8 cellular contexts compared by ENCODE assay signal in the genomic region with DNA sequence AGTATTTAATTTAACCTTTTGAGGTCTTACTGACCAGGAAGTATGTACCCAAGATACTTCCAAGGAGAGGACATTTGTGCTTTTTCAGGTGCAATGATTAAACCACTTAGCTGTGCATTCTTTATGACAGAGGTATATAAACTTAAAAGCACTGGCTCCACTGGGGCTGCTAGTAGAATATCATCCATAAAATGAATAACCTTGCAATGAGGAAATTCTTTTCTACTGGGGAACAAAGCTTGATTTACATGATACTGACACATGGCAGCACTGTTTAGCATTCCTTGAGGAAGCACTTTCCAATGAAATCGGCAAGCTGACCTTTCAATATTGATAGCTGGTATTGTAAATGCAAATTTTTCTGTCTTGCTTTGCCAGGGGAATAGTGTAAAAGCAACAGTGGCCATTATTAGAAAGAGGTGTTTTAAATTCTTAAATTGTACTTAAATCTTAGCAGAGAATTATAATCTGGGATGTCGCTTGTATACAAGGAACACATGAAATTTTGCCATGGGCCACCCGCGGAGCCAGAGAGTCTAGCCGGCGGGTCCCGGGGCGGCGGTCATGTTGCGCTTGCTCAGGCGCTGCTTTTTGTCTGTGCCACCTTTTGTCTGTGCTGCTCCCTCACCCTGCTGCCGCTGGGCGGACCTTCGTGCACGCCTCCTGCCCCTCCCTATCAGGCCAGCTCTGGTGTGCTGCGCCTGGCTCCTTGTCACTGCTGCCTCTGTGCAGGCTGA. TPM values are rescaled to one million over a fixed set of nuclear protein-coding genes. Genes with fewer than 3 reads are reported as not detected.
DNase-seq lines count a peak whose midpoint lies in the region; ATAC-seq and TF ChIP-seq lines count a peak whose summit lies in the region.

No MANE protein-coding gene starts in this region.

- DNase-seq in DMS53 (lab: John Stamatoyannopoulos, UW) = peak; percentile 96
- DNase-seq in KG1 (lab: John Stamatoyannopoulos, UW) = peak; percentile 8
- peak; percentile 68 for DNase-seq in RPMI7951 (ENCODE audit: low read depth)
- peak; percentile 56 for DNase-seq in activated T-helper 9 cell treated with anti-CD3 and anti-CD28 coated beads, Interleukin-2, amount 50 U/mL, for 16 hours (ENCODE audit: low read depth)
- DNase-seq in fibroblast of the conjunctiva (ENCODE audit: low read depth) = peak; percentile 14
- peak; percentile 77 to 87 for DNase-seq in suprapubic skin (ENCODE audit: low spot score in 2 of 2)

- H3K36me3 ChIP-seq in neuron (ENCODE audit: insufficient read depth, low read length) = no peaks in the 10 kb centered on the region
- H3K36me3 ChIP-seq in suprapubic skin = no peaks in the 10 kb centered on the region

- peak overlapping the region; percentile 38 for H3K4me3 ChIP-seq in neuron (ENCODE audit: low read length)
- peak overlapping the region; percentile 37 for H3K4me3 ChIP-seq in suprapubic skin

- no peaks in the 10 kb centered on the region for H3K27me3 ChIP-seq in neuron (ENCODE audit: insufficient read depth, low read length)
- H3K27me3 ChIP-seq in suprapubic skin = no peaks in the 10 kb centered on the region

- H2AFZ ChIP-seq in neuron (ENCODE audit: low read depth, low read length) = peak overlapping the region; percentile 89

- H3K4me1 ChIP-seq in neuron (ENCODE audit: insufficient read depth, low read length) (peaks cover 16% of the 10 kb centered on the region), suprapubic skin (peaks cover 15% of the 10 kb centered on the region)

- ATAC-seq in GM21825 (IDR thresholded peaks at IDR 0.05; ENCODE audit: unreplicated experiment) = peak; percentile 100

- H3K27ac ChIP-seq in suprapubic skin = no peak overlapping the region

- WGBS in suprapubic skin = under 1% methylated on average over 16 of the region's 16 CpGs

- no peak for TF ChIP-seq EP300 in suprapubic skin (IDR thresholded peaks at IDR 0.05)

- peak in 1 of 2 donors; percentile 22 for TF ChIP-seq CTCF in suprapubic skin (IDR thresholded peaks at IDR 0.05)

- H3K9me3 ChIP-seq in neuron (ENCODE audit: low read length) = no peaks in the 10 kb centered on the region
- H3K9me3 ChIP-seq in suprapubic skin = no peaks in the 10 kb centered on the region

- TF ChIP-seq POLR2A in suprapubic skin (IDR thresholded peaks at IDR 0.05) = no peak

RNA-seq across cellular contexts. Expression of gene BLTP3B, which starts 20.9 kb away (rescaled TPM):
- total RNA-seq in RPMI7951 (2014; rRNA removed; shearing (Covaris generic)) = 23.1 and 27.6 TPM in 2 replicates
- total RNA-seq in suprapubic skin = 10 to 100 TPM; 18.6 to 27.3 (median 22.2) TPM

RNA-seq across cellular contexts. Expression of gene ACTR6, which starts 37.0 kb away (rescaled TPM):
- 24.7 and 32.0 TPM in 2 replicates for total RNA-seq in RPMI7951 (2014; rRNA removed; shearing (Covaris generic))
- 10 to 100 TPM; 10.6 to 36.6 (median 11.7) TPM for total RNA-seq in suprapubic skin

Comparison
In these comparisons a context has a peak if more than half of its experiments do, and no peak if none do; other contexts are left out.
1. DNase-seq: peak in every context shown above with its lines; median percentile 96 in DMS53; 82 in suprapubic skin; 68 in RPMI7951; 56 in activated T-helper 9 cell treated with anti-CD3 and anti-CD28 coated beads, Interleukin-2, amount 50 U/mL, for 16 hours; 14 in fibroblast of the conjunctiva; 8 in KG1.